Comparison of ENCODE assay signal across 19 cellular contexts in the genomic region with DNA sequence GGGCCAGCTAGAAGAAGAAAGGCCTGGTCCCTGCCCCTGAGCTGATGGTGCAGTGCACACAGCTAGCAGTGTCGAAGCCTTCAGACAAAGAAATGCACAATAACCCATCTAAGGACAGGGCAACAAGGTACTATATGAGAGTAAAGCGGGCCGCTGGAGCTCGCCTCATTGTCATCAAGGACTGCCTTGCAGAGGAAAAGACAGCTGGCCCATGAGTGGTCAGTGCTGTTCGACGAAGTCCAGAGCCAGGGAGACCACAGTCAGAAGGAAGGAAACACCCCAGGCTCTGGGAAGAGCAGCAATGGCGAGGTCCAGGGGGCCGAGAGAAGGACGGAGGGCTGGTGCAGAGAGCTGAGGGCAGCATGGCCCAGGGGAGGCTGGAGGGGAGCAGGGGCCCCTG. TPM values are rescaled to one million over a fixed set of nuclear protein-coding genes. Genes with fewer than 3 reads are reported as not detected.
DNase-seq lines count a peak whose midpoint lies in the region; FAIRE-seq and TF ChIP-seq lines count a peak whose summit lies in the region.
"Had no signal": no experiment of that assay in that cellular context is flagged by ENCODE, and none has a peak within 500 bp of the region (broad histone marks: within the 10 kb centered on the region; RNA-seq: fewer than 3 reads in every experiment).

No MANE protein-coding gene starts in this region.

- no peak for FAIRE-seq in astrocyte (lab: Jason Lieb, UNC)
- FAIRE-seq: A549, GM12892, GM18507 had no signal

- H2BK12ac ChIP-seq in H9 (ENCODE audit: insufficient read length, low read depth, low read length) = no peak overlapping the region

- H3K4me2 ChIP-seq in H9 (ENCODE audit: insufficient read depth, insufficient read length, low read length) (no peak overlapping the region), astrocyte (ENCODE audit: low read length) (no peak overlapping the region)
- H3K4me2 ChIP-seq: BLaER1, GM23338 had no signal

- no peak overlapping the region for H3K14ac ChIP-seq in H9 (ENCODE audit: insufficient read depth, low read length)

- H3K27ac ChIP-seq in H9 (ENCODE audit: insufficient read length, low read depth, low read length) (no peak overlapping the region), astrocyte (ENCODE audit: low read depth, low read length) (peak overlapping the region; percentile 93)
- H3K27ac ChIP-seq: 22Rv1, BLaER1 had no signal

- TF ChIP-seq CTCF in H9 (conservative IDR thresholded peaks at IDR 0.05) (no peak), astrocyte (IDR thresholded peaks at IDR 0.05; ENCODE audit: insufficient read depth, low read depth, low read length) (no peak), neural crest cell (conservative IDR thresholded peaks at IDR 0.05) (no peak), type B pancreatic cell (conservative IDR thresholded peaks at IDR 0.05) (no peak)

- H3K4me1 ChIP-seq in H9 (ENCODE audit: insufficient read depth, low read length) (no peaks in the 10 kb centered on the region), astrocyte (ENCODE audit: insufficient read depth, low read length) (peaks cover 35% of the 10 kb centered on the region)
- H3K4me1 ChIP-seq: BLaER1 had no signal

- H3K4ac ChIP-seq in H9 (ENCODE audit: low read depth, low read length) = no peak overlapping the region

- no peak overlapping the region for H2BK5ac ChIP-seq in H9 (ENCODE audit: insufficient read length, low read length)

- no peak overlapping the region for H3K56ac ChIP-seq in H9 (ENCODE audit: insufficient read length, low read depth, low read length)

- H2AK5ac ChIP-seq in H9 (ENCODE audit: insufficient read length, low read length) = no peak overlapping the region

- no peaks in the 10 kb centered on the region for H3K27me3 ChIP-seq in H9 (ENCODE audit: insufficient read depth, low read length)
- H3K27me3 ChIP-seq in astrocyte (ENCODE audit: insufficient read depth, low read length) = no peaks in the 10 kb centered on the region
- H3K27me3 ChIP-seq: BLaER1 had no signal

- H3K36me3 ChIP-seq in astrocyte (ENCODE audit: insufficient read depth, low read length) = no peaks in the 10 kb centered on the region

- no peak overlapping the region for H4K91ac ChIP-seq in H9 (ENCODE audit: insufficient read length, low read depth, low read length)

- no peak overlapping the region for H2BK15ac ChIP-seq in H9 (ENCODE audit: low read depth, low read length)

- H2AFZ ChIP-seq in H9 (ENCODE audit: low read length) (no peak overlapping the region), astrocyte (ENCODE audit: low read depth, low read length) (no peak overlapping the region)
- H2AFZ ChIP-seq: GM23338 had no signal

- no CpG with 5 or more reads among the region's 9 CpGs for WGBS in H9 (ENCODE audit: extremely low coverage, insufficient read length, low lambda C conversion rate)

- no peak overlapping the region for H3K23ac ChIP-seq in H9 (ENCODE audit: insufficient read length, low read depth, low read length)

- no peak overlapping the region for H4K8ac ChIP-seq in H9 (replicated peaks; ENCODE audit: insufficient read length, low read depth, low read length)

- peak overlapping the region in 2 of 3 experiments; percentile 17 to 80; a peak in 1 of 7 replicates for H3K27ac Mint-ChIP-seq in H9
- H3K27ac Mint-ChIP-seq in astrocyte (ENCODE audit: unreplicated experiment) = no peak overlapping the region
- H3K27ac Mint-ChIP-seq in neural crest cell (ENCODE audit: unreplicated experiment) = peak overlapping the region; percentile 81
- no peak overlapping the region for H3K27ac Mint-ChIP-seq in type B pancreatic cell
- H3K27ac Mint-ChIP-seq: CD4-positive, alpha-beta memory T cell had no signal

- no peaks in the 10 kb centered on the region for H3K23me2 ChIP-seq in H9 (ENCODE audit: insufficient read length, low read depth, low read length, poor library complexity, severe bottlenecking)

- H4K5ac ChIP-seq in H9 (ENCODE audit: insufficient read length, low read depth, low read length) = no peak overlapping the region

- H3K79me2 ChIP-seq in H9 (ENCODE audit: insufficient read depth, low read length) (no peaks in the 10 kb centered on the region), astrocyte (ENCODE audit: insufficient read depth, low read length) (peaks cover 5% of the 10 kb centered on the region)

- H3K27me3 Mint-ChIP-seq in H9 (ENCODE audit: low read depth) = no peaks in the 10 kb centered on the region
- H3K27me3 Mint-ChIP-seq in astrocyte (ENCODE audit: low read depth, unreplicated experiment) = no peaks in the 10 kb centered on the region
- no peaks in the 10 kb centered on the region for H3K27me3 Mint-ChIP-seq in neural crest cell (ENCODE audit: low read depth)
- H3K27me3 Mint-ChIP-seq in type B pancreatic cell = no peaks in the 10 kb centered on the region
- H3K27me3 Mint-ChIP-seq: CD4-positive, alpha-beta memory T cell had no signal

- no peak overlapping the region; a peak in 1 of 5 replicates for H3K4me3 Mint-ChIP-seq in H9
- H3K4me3 Mint-ChIP-seq in astrocyte (ENCODE audit: unreplicated experiment) = no peak overlapping the region
- no peak overlapping the region for H3K4me3 Mint-ChIP-seq in neural crest cell
- no peak overlapping the region for H3K4me3 Mint-ChIP-seq in type B pancreatic cell
- H3K4me3 Mint-ChIP-seq: CD14-positive monocyte; CD4-positive, alpha-beta memory T cell; GM23338 had no signal

- H3K4me1 Mint-ChIP-seq in H9 (peaks cover 6 to 7% of the 10 kb centered on the region in 2 experiments), astrocyte (ENCODE audit: low read depth, unreplicated experiment) (peaks cover 19% of the 10 kb centered on the region), neural crest cell (no peaks in the 10 kb centered on the region), type B pancreatic cell (ENCODE audit: unreplicated experiment) (no peaks in the 10 kb centered on the region)
- H3K4me1 Mint-ChIP-seq: CD14-positive monocyte had no signal

- DNase-seq in H9 (no peak), astrocyte (ENCODE audit: low read depth) (no peak), neural crest cell (ENCODE audit: low read depth, low spot score) (no peak), type B pancreatic cell (ENCODE audit: extremely low spot score, unreplicated experiment) (peak; percentile 31), iPS-NIHi7 (ENCODE audit: extremely low spot score) (no peak), epidermal melanocyte (ENCODE audit: insufficient read length, low spot score) (no peak), dermis blood vessel endothelial cell (no peak)
- DNase-seq: CD4-positive, alpha-beta memory T cell; DMS153; DMS79; GDM1; H7 had no signal

- H4K20me1 ChIP-seq in H9 (ENCODE audit: control insufficient read depth, insufficient read depth, insufficient read length) (no peaks in the 10 kb centered on the region), astrocyte (ENCODE audit: insufficient read depth, low read length) (no peaks in the 10 kb centered on the region)
- H4K20me1 ChIP-seq: BLaER1 had no signal

- H3K9me3 Mint-ChIP-seq in H9 = no peaks in the 10 kb centered on the region
- no peaks in the 10 kb centered on the region for H3K9me3 Mint-ChIP-seq in astrocyte (ENCODE audit: unreplicated experiment)
- H3K9me3 Mint-ChIP-seq in neural crest cell = no peaks in the 10 kb centered on the region
- no peaks in the 10 kb centered on the region for H3K9me3 Mint-ChIP-seq in type B pancreatic cell
- H3K9me3 Mint-ChIP-seq: CD14-positive monocyte; CD4-positive, alpha-beta memory T cell; GM23338 had no signal

- no peaks in the 10 kb centered on the region for H3K79me1 ChIP-seq in H9 (ENCODE audit: insufficient read depth, low read depth, low read length, poor library complexity, severe bottlenecking)

- no peak overlapping the region for H3K9ac ChIP-seq in H9 (ENCODE audit: extremely low read depth, insufficient read length, low read length)
- H3K9ac ChIP-seq in astrocyte (ENCODE audit: low read length) = peak overlapping the region; percentile 61
- H3K9ac ChIP-seq: BLaER1 had no signal

- no peak overlapping the region for H3K18ac ChIP-seq in H9 (ENCODE audit: insufficient read length, low read depth, low read length)

- H3K4me3 ChIP-seq in astrocyte (ENCODE audit: insufficient read depth, low read depth, low read length) = no peak overlapping the region
- H3K4me3 ChIP-seq: A549, BLaER1, GM23338 had no signal

- H3K9me3 ChIP-seq in H9 (ENCODE audit: control insufficient read depth, low read depth, low read length) (no peaks in the 10 kb centered on the region), astrocyte (ENCODE audit: insufficient read depth, low read depth, low read length) (no peaks in the 10 kb centered on the region)
- H3K9me3 ChIP-seq: A549, BLaER1 had no signal

- no peak overlapping the region for H3T11ph ChIP-seq in H9 (ENCODE audit: low read length)

- H2BK120ac ChIP-seq in H9 (ENCODE audit: low read depth, low read length, poor library complexity, severe bottlenecking) = no peak overlapping the region

- H2BK20ac ChIP-seq in H9 (ENCODE audit: low read depth, low read length, poor library complexity, severe bottlenecking) = no peak overlapping the region

- H3K36me3 Mint-ChIP-seq in H9 (ENCODE audit: insufficient read depth in 1 of 3, low read depth in 3 of 3) (peaks cover 11 to 12% (median 12%) of the 10 kb centered on the region in 3 experiments; a peak in 6 of 7 replicates), astrocyte (ENCODE audit: low read depth, unreplicated experiment) (peaks cover 11% of the 10 kb centered on the region), neural crest cell (ENCODE audit: low read depth) (peaks cover 6% of the 10 kb centered on the region), type B pancreatic cell (peaks cover 35% of the 10 kb centered on the region)

RNA-seq across cellular contexts. Expression of a gene that starts 17.3 kb away (rescaled TPM):
- total RNA-seq in H9 (2021) = 10.5 and 11.0 TPM in 2 replicates
- 13.8 and 15.3 TPM in 2 replicates for total RNA-seq in astrocyte
- total RNA-seq in neural crest cell = 21.8 and 24.4 TPM in 2 replicates
- total RNA-seq in type B pancreatic cell (ENCODE audit: low replicate concordance) = 23.6 and 30.5 TPM in 2 replicates
- total RNA-seq in dermis blood vessel endothelial cell = 28.3 and 35.9 TPM in 2 replicates

RNA-seq across cellular contexts. Expression of a gene that starts 17.7 kb away (rescaled TPM):
- 530 and 532 TPM in 2 replicates for total RNA-seq in H9 (2021)
- total RNA-seq in astrocyte = 240 and 276 TPM in 2 replicates
- 401 and 424 TPM in 2 replicates for total RNA-seq in neural crest cell
- total RNA-seq in type B pancreatic cell (ENCODE audit: low replicate concordance) = 199 and 255 TPM in 2 replicates
- 663 and 731 TPM in 2 replicates for total RNA-seq in dermis blood vessel endothelial cell

Comparison
In these comparisons a context has a peak if more than half of its experiments do, and no peak if none do; other contexts are left out.
1. H3K27ac Mint-ChIP-seq: peak in H9 (2 of 3) and neural crest cell (single experiment); none in astrocyte (single experiment) and type B pancreatic cell (single experiment).